Comparison of ENCODE assay signal across 12 cellular contexts in genomic region chr17:17001076-17001777, GRCh38. TPM values are rescaled to one million over a fixed set of nuclear protein-coding genes. Genes with fewer than 3 reads are reported as not detected.
A peak's percentile ranks its signal among the peaks of the same experiment; 100 is the strongest.
DNase-seq lines count a peak whose midpoint lies in the region; ATAC-seq and TF ChIP-seq lines count a peak whose summit lies in the region.
"Had no signal": no experiment of that assay in that cellular context is flagged by ENCODE, and none has a peak within 500 bp of the region (broad histone marks: within the 10 kb centered on the region; RNA-seq: fewer than 3 reads in every experiment).

No MANE protein-coding gene starts in this region.

- no peaks in the 10 kb centered on the region for H3K27me3 ChIP-seq in GM23338 (ENCODE audit: insufficient read depth)
- H3K27me3 ChIP-seq: colonic mucosa, SJSA1, uterus had no signal

- H3K79me2 ChIP-seq in GM23338 (replicated peaks; ENCODE audit: insufficient read depth): no peaks in the 10 kb centered on the region

- no peak overlapping the region for H3K4me3 ChIP-seq in GM23338
- H3K4me3 ChIP-seq: colonic mucosa, SJSA1, uterus had no signal

- 0 out of 2 replicates have a peak overlapping the region, but pooled peaks have one; percentile 48 for H2AFZ ChIP-seq in GM23338

- CTCF ChIA-PET in activated CD8-positive, alpha-beta memory T cell treated with anti-CD3 and anti-CD28 coated beads, Interleukin-2, amount 10 ng/mL, durations not matched to agents 7 days and 5 days (lab: Charles Lee): interaction anchor here (0.8 to 3.3 kb wide), 6 partner anchors 8 to 640 kb away, joined by 3 to 16 read pairs (median 4); no protein-coding TSS in a partner anchor
- CTCF ChIA-PET in activated CD8-positive, alpha-beta T cell treated with anti-CD3 and anti-CD28 coated beads, Interleukin-2, amount 10 ng/mL, durations not matched to agents 7 days and 5 days (lab: Charles Lee): interaction anchor here (0.6 to 2.8 kb wide), 4 partner anchors 9 to 124 kb away, joined by 3 to 11 read pairs (median 6); no protein-coding TSS in a partner anchor

- no peak overlapping the region for H3K4me3 Mint-ChIP-seq in activated CD8-positive, alpha-beta memory T cell treated with anti-CD3 and anti-CD28 coated beads, Interleukin-2, amount 10 ng/mL, durations not matched to agents 7 days and 5 days
- H3K4me3 Mint-ChIP-seq in GM23338: no peak overlapping the region
- H3K4me3 Mint-ChIP-seq in activated CD8-positive, alpha-beta T cell treated with anti-CD3 and anti-CD28 coated beads, Interleukin-2, amount 10 ng/mL, durations not matched to agents 7 days and 5 days: no peak overlapping the region
- H3K4me3 Mint-ChIP-seq: activated naive CD4-positive, alpha-beta T cell treated with anti-CD3 and anti-CD28 coated beads, Interleukin-2, amount 10 ng/mL, durations not matched to agents 7 days and 5 days had no signal

- no peaks in the 10 kb centered on the region for H3K9me2 ChIP-seq in GM23338 (ENCODE audit: insufficient read depth)

- H3K4me1 ChIP-seq in GM23338 (ENCODE audit: insufficient read depth): no peaks in the 10 kb centered on the region
- H3K4me1 ChIP-seq: colonic mucosa, SJSA1, uterus had no signal

- no peak for TF ChIP-seq CTCF in GM23338 (conservative IDR thresholded peaks at IDR 0.05; ENCODE audit: low read depth in 2 of 2)

- H3K4me2 ChIP-seq in GM23338: no peak overlapping the region

- H3K4me1 Mint-ChIP-seq in activated CD8-positive, alpha-beta memory T cell treated with anti-CD3 and anti-CD28 coated beads, Interleukin-2, amount 10 ng/mL, durations not matched to agents 7 days and 5 days: no peaks in the 10 kb centered on the region
- H3K4me1 Mint-ChIP-seq in GM23338: peaks cover 12% of the 10 kb centered on the region
- H3K4me1 Mint-ChIP-seq in activated CD8-positive, alpha-beta T cell treated with anti-CD3 and anti-CD28 coated beads, Interleukin-2, amount 10 ng/mL, durations not matched to agents 7 days and 5 days (ENCODE audit: low read depth): peaks cover 4% of the 10 kb centered on the region

- POLR2A ChIA-PET in activated CD8-positive, alpha-beta T cell treated with anti-CD3 and anti-CD28 coated beads, Interleukin-2, amount 10 ng/mL, durations not matched to agents 7 days and 5 days (lab: Charles Lee): interaction anchor here (1.0 kb wide), 1 partner anchor 13 kb away, joined by 3 read pairs; no protein-coding TSS in a partner anchor

- no peaks in the 10 kb centered on the region for H3K36me3 ChIP-seq in GM23338 (ENCODE audit: insufficient read depth)
- H3K36me3 ChIP-seq: colonic mucosa, SJSA1, uterus had no signal

- no peaks in the 10 kb centered on the region for H4K20me1 ChIP-seq in GM23338 (replicated peaks; ENCODE audit: insufficient read depth)

- peak; percentile 22 for ATAC-seq in activated CD8-positive, alpha-beta memory T cell treated with anti-CD3 and anti-CD28 coated beads, Interleukin-2, amount 10 ng/mL, durations not matched to agents 7 days and 5 days
- ATAC-seq in GM23338 (peak; percentile 18), HG03045 (IDR thresholded peaks at IDR 0.05; ENCODE audit: unreplicated experiment) (no peak)
- peak; percentile 27 for ATAC-seq in activated CD8-positive, alpha-beta T cell treated with anti-CD3 and anti-CD28 coated beads, Interleukin-2, amount 10 ng/mL, durations not matched to agents 7 days and 5 days

- H3K27ac ChIP-seq in GM23338 (ENCODE audit: low read depth): no peak overlapping the region
- H3K27ac ChIP-seq: colonic mucosa, SJSA1, uterus had no signal

- H3F3A ChIP-seq in GM23338 (replicated peaks; ENCODE audit: low read depth): no peaks in the 10 kb centered on the region

- H3K27me3 Mint-ChIP-seq in activated CD8-positive, alpha-beta memory T cell treated with anti-CD3 and anti-CD28 coated beads, Interleukin-2, amount 10 ng/mL, durations not matched to agents 7 days and 5 days: peaks cover 6% of the 10 kb centered on the region
- peaks cover 11% of the 10 kb centered on the region for H3K27me3 Mint-ChIP-seq in GM23338 (ENCODE audit: insufficient read depth, low read depth, poor library complexity)
- no peaks in the 10 kb centered on the region for H3K27me3 Mint-ChIP-seq in activated CD8-positive, alpha-beta T cell treated with anti-CD3 and anti-CD28 coated beads, Interleukin-2, amount 10 ng/mL, durations not matched to agents 7 days and 5 days (ENCODE audit: low read depth)

- no peak overlapping the region for H3K27ac Mint-ChIP-seq in activated CD8-positive, alpha-beta memory T cell treated with anti-CD3 and anti-CD28 coated beads, Interleukin-2, amount 10 ng/mL, durations not matched to agents 7 days and 5 days
- no peak overlapping the region for H3K27ac Mint-ChIP-seq in GM23338
- no peak overlapping the region for H3K27ac Mint-ChIP-seq in activated CD8-positive, alpha-beta T cell treated with anti-CD3 and anti-CD28 coated beads, Interleukin-2, amount 10 ng/mL, durations not matched to agents 7 days and 5 days
- H3K27ac Mint-ChIP-seq: activated naive CD4-positive, alpha-beta T cell treated with anti-CD3 and anti-CD28 coated beads, Interleukin-2, amount 10 ng/mL, durations not matched to agents 7 days and 5 days had no signal

- intact Hi-C loops in posterior vena cava (cut with DNase I): loop anchor here (10.0 kb wide), 4 partner anchors 124 to 214 kb away; partner anchors contain the start of gene PLD6 (in 1 of the 2)

- H3K9me3 Mint-ChIP-seq in activated CD8-positive, alpha-beta memory T cell treated with anti-CD3 and anti-CD28 coated beads, Interleukin-2, amount 10 ng/mL, durations not matched to agents 7 days and 5 days (ENCODE audit: low read depth): no peaks in the 10 kb centered on the region
- H3K9me3 Mint-ChIP-seq in GM23338: peaks cover 3% of the 10 kb centered on the region; the same call in 1 of the 3 replicates
- no peaks in the 10 kb centered on the region for H3K9me3 Mint-ChIP-seq in activated CD8-positive, alpha-beta T cell treated with anti-CD3 and anti-CD28 coated beads, Interleukin-2, amount 10 ng/mL, durations not matched to agents 7 days and 5 days (ENCODE audit: insufficient read depth)
- H3K9me3 Mint-ChIP-seq: activated naive CD4-positive, alpha-beta T cell treated with anti-CD3 and anti-CD28 coated beads, Interleukin-2, amount 10 ng/mL, durations not matched to agents 7 days and 5 days had no signal

- no peaks in the 10 kb centered on the region for H3K36me3 Mint-ChIP-seq in activated CD8-positive, alpha-beta memory T cell treated with anti-CD3 and anti-CD28 coated beads, Interleukin-2, amount 10 ng/mL, durations not matched to agents 7 days and 5 days
- H3K36me3 Mint-ChIP-seq in GM23338 (ENCODE audit: low read depth): no peaks in the 10 kb centered on the region
- H3K36me3 Mint-ChIP-seq in activated CD8-positive, alpha-beta T cell treated with anti-CD3 and anti-CD28 coated beads, Interleukin-2, amount 10 ng/mL, durations not matched to agents 7 days and 5 days (ENCODE audit: low read depth): no peaks in the 10 kb centered on the region
- H3K36me3 Mint-ChIP-seq: activated naive CD4-positive, alpha-beta T cell treated with anti-CD3 and anti-CD28 coated beads, Interleukin-2, amount 10 ng/mL, durations not matched to agents 7 days and 5 days had no signal

- no peak for DNase-seq in activated CD8-positive, alpha-beta memory T cell treated with anti-CD3 and anti-CD28 coated beads, Interleukin-2, amount 10 ng/mL, durations not matched to agents 7 days and 5 days
- DNase-seq in activated CD8-positive, alpha-beta memory T cell treated with anti-CD3 and anti-CD28 coated beads for 24 hours: no peak
- DNase-seq in GM23338 (ENCODE audit: low spot score): no peak
- DNase-seq in activated CD8-positive, alpha-beta T cell treated with anti-CD3 and anti-CD28 coated beads, Interleukin-2, amount 10 ng/mL, durations not matched to agents 7 days and 5 days: no peak
- peak; percentile 51 for DNase-seq in posterior vena cava (ENCODE audit: low spot score)
- no peak for DNase-seq in HK-2 (ENCODE audit: unreplicated experiment)
- DNase-seq in activated CD4-positive, alpha-beta T cell treated with anti-CD3 and anti-CD28 coated beads for 1 hour: no peak

TF ChIP-seq in GM23338, 12 proteins besides CTCF, POLR2A, EP300 and RAD21 (continues in another document):
- TF ChIP-seq NANOG (IDR thresholded peaks at IDR 0.05; ENCODE audit: borderline replicate concordance): no peak
- no peak for TF ChIP-seq STAT1 (IDR thresholded peaks at IDR 0.05; ENCODE audit: unreplicated experiment)
- TF ChIP-seq EZH2 (IDR thresholded peaks at IDR 0.05; ENCODE audit: low read depth, unreplicated experiment): no peak
- no peak for TF ChIP-seq ZNF331 (CRISPR knock-in tag; IDR thresholded peaks at IDR 0.05; ENCODE audit: low read depth)

RNA-seq across cellular contexts. Expression of gene TNFRSF13B, which starts 29.3 kb away (rescaled TPM):
- not detected for total RNA-seq in activated CD8-positive, alpha-beta memory T cell treated with anti-CD3 and anti-CD28 coated beads, Interleukin-2, amount 10 ng/mL, durations not matched to agents 7 days and 5 days
- total RNA-seq in GM23338 (2014; rRNA removed; shearing (Covaris generic)): not detected in 2 replicates
- 0.16 and 0.24 TPM in 2 replicates for polyA plus RNA-seq in GM23338 (2016; fragmentation: Nextera tagmentation; extraction: Ambion mirVana)
- total RNA-seq in activated CD8-positive, alpha-beta T cell treated with anti-CD3 and anti-CD28 coated beads, Interleukin-2, amount 10 ng/mL, durations not matched to agents 7 days and 5 days: not detected
- not detected for total RNA-seq in posterior vena cava
- total RNA-seq: SJSA1, uterus had no signal

RNA-seq across cellular contexts. Expression of gene MPRIP, which starts 41.0 kb away (rescaled TPM):
- total RNA-seq in activated CD8-positive, alpha-beta memory T cell treated with anti-CD3 and anti-CD28 coated beads, Interleukin-2, amount 10 ng/mL, durations not matched to agents 7 days and 5 days: 100 to 1,000 TPM; 206 to 209 TPM
- total RNA-seq in GM23338 (2014; rRNA removed; shearing (Covaris generic)): 84.6 and 113 TPM in 2 replicates
- polyA plus RNA-seq in GM23338 (2016; fragmentation: Nextera tagmentation; extraction: Ambion mirVana): 36.5 and 39.3 TPM in 2 replicates
- 100 to 1,000 TPM; 217 to 226 TPM for total RNA-seq in activated CD8-positive, alpha-beta T cell treated with anti-CD3 and anti-CD28 coated beads, Interleukin-2, amount 10 ng/mL, durations not matched to agents 7 days and 5 days
- total RNA-seq in posterior vena cava: 100 to 1,000 TPM; 359 to 405 TPM
